1 cellular context compared by ENCODE assay signal in the genomic region with DNA sequence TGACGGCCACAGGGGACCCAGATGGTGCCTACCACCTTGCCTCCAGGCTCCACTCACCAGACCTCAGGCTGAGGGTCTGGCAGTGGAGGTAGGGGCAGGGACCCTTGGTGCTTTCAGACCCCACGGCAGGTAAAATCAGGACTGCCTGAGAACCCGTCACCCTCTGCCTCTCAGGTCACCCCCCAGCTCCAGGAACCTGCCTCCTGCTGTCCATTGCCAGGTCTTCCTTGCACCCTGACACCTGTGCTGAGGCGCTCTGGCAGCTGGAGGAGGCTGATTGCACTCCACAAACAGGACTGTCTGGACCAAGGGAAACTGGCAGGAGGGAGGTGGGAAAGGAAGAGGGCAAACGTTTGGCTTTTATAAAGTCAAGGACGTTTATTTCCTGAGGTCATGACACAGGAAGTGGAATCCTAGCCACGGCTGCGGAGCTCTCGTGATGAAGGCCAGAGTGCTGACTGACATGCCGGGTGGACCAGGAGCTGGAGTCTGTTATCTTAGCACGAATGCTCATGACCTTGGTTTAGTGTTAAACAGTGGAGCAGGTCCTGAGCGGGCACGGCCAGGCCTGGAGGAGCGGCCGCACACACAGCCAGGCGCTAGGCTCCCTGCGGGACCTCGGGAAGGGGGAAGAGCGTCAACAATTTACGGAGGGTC.
TF ChIP-seq lines count a peak whose summit lies in the region.

No MANE protein-coding gene starts in this region.

TF ChIP-seq in K562, 482 proteins besides CTCF, POLR2A, EP300 and RAD21:
- no peak for TF ChIP-seq BRD4 (IDR thresholded peaks at IDR 0.05)
- no peak for TF ChIP-seq MTF1 (CRISPR knock-in tag; IDR thresholded peaks at IDR 0.05; ENCODE audit: borderline replicate concordance)
- no peak for TF ChIP-seq SMARCA4 (IDR thresholded peaks at IDR 0.05)
- TF ChIP-seq ARNT (IDR thresholded peaks at IDR 0.05), result no peak
- TF ChIP-seq RBM22 (IDR thresholded peaks at IDR 0.05; ENCODE audit: low read depth, low read length, poor library complexity, severe bottlenecking), result peak; percentile 5
- TF ChIP-seq, protein P1, sequence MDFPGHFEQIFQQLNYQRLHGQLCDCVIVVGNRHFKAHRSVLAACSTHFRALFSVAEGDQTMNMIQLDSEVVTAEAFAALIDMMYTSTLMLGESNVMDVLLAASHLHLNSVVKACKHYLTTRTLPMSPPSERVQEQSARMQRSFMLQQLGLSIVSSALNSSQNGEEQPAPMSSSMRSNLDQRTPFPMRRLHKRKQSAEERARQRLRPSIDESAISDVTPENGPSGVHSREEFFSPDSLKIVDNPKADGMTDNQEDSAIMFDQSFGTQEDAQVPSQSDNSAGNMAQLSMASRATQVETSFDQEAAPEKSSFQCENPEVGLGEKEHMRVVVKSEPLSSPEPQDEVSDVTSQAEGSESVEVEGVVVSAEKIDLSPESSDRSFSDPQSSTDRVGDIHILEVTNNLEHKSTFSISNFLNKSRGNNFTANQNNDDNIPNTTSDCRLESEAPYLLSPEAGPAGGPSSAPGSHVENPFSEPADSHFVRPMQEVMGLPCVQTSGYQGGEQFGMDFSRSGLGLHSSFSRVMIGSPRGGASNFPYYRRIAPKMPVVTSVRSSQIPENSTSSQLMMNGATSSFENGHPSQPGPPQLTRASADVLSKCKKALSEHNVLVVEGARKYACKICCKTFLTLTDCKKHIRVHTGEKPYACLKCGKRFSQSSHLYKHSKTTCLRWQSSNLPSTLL (IDR thresholded peaks at IDR 0.05), result no peak
- no peak for TF ChIP-seq ZC3H11A (IDR thresholded peaks at IDR 0.05; ENCODE audit: low read depth, low read length)
- TF ChIP-seq, protein P2, sequence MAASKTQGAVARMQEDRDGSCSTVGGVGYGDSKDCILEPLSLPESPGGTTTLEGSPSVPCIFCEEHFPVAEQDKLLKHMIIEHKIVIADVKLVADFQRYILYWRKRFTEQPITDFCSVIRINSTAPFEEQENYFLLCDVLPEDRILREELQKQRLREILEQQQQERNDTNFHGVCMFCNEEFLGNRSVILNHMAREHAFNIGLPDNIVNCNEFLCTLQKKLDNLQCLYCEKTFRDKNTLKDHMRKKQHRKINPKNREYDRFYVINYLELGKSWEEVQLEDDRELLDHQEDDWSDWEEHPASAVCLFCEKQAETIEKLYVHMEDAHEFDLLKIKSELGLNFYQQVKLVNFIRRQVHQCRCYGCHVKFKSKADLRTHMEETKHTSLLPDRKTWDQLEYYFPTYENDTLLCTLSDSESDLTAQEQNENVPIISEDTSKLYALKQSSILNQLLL (CRISPR knock-in tag; IDR thresholded peaks at IDR 0.05; ENCODE audit: borderline replicate concordance), result no peak
- no peak for TF ChIP-seq CREB3L1 (IDR thresholded peaks at IDR 0.05; ENCODE audit: borderline replicate concordance, low read depth)
- TF ChIP-seq, protein P3, sequence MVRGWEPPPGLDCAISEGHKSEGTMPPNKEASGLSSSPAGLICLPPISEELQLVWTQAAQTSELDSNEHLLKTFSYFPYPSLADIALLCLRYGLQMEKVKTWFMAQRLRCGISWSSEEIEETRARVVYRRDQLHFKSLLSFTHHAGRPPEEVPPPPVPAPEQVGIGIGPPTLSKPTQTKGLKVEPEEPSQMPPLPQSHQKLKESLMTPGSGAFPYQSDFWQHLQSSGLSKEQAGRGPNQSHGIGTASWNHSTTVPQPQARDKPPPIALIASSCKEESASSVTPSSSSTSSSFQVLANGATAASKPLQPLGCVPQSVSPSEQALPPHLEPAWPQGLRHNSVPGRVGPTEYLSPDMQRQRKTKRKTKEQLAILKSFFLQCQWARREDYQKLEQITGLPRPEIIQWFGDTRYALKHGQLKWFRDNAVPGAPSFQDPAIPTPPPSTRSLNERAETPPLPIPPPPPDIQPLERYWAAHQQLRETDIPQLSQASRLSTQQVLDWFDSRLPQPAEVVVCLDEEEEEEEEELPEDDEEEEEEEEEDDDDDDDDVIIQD (CRISPR knock-in tag; IDR thresholded peaks at IDR 0.05), result no peak
- no peak for TF ChIP-seq RBM25 (IDR thresholded peaks at IDR 0.05; ENCODE audit: low read depth, low read length, severe bottlenecking)
- no peak for TF ChIP-seq MEF2A (IDR thresholded peaks at IDR 0.05; ENCODE audit: control insufficient read depth, low read depth, low read length)
- no peak for TF ChIP-seq MCM7 (IDR thresholded peaks at IDR 0.05)
- TF ChIP-seq ZNF76 (CRISPR knock-in tag; IDR thresholded peaks at IDR 0.05; ENCODE audit: borderline replicate concordance), result no peak
- no peak for TF ChIP-seq NFE2 (IDR thresholded peaks at IDR 0.05; ENCODE audit: low read depth)
- no peak for TF ChIP-seq RBBP5 (IDR thresholded peaks at IDR 0.05; ENCODE audit: borderline replicate concordance, insufficient read depth, low read length, poor library complexity, severe bottlenecking)
- peak; percentile 54; the same call in 1 of the 2 replicates for TF ChIP-seq POLR2G (IDR thresholded peaks at IDR 0.05; ENCODE audit: low read depth, low read length)
- no peak for TF ChIP-seq SMARCA5 (IDR thresholded peaks at IDR 0.05)
- no peak for TF ChIP-seq ARID3A (IDR thresholded peaks at IDR 0.05; ENCODE audit: borderline replicate concordance, low read depth, low read length)
- no peak for TF ChIP-seq NR2C2 (CRISPR knock-in tag; IDR thresholded peaks at IDR 0.05)
- 0 out of 2 replicates have a peak, but pooled peaks have one; percentile 30 for TF ChIP-seq NR2C2 (tag; IDR thresholded peaks at IDR 0.05)
- TF ChIP-seq, protein P4, sequence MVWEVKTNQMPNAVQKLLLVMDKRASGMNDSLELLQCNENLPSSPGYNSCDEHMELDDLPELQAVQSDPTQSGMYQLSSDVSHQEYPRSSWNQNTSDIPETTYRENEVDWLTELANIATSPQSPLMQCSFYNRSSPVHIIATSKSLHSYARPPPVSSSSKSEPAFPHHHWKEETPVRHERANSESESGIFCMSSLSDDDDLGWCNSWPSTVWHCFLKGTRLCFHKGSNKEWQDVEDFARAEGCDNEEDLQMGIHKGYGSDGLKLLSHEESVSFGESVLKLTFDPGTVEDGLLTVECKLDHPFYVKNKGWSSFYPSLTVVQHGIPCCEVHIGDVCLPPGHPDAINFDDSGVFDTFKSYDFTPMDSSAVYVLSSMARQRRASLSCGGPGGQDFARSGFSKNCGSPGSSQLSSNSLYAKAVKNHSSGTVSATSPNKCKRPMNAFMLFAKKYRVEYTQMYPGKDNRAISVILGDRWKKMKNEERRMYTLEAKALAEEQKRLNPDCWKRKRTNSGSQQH (CRISPR knock-in tag; IDR thresholded peaks at IDR 0.05), result no peak
- TF ChIP-seq, protein P5, sequence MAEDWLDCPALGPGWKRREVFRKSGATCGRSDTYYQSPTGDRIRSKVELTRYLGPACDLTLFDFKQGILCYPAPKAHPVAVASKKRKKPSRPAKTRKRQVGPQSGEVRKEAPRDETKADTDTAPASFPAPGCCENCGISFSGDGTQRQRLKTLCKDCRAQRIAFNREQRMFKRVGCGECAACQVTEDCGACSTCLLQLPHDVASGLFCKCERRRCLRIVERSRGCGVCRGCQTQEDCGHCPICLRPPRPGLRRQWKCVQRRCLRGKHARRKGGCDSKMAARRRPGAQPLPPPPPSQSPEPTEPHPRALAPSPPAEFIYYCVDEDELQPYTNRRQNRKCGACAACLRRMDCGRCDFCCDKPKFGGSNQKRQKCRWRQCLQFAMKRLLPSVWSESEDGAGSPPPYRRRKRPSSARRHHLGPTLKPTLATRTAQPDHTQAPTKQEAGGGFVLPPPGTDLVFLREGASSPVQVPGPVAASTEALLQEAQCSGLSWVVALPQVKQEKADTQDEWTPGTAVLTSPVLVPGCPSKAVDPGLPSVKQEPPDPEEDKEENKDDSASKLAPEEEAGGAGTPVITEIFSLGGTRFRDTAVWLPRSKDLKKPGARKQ (CRISPR knock-in tag; IDR thresholded peaks at IDR 0.05), result no peak
- no peak for TF ChIP-seq KLF10 (CRISPR knock-in tag; IDR thresholded peaks at IDR 0.05)
- TF ChIP-seq TFAP4 (CRISPR knock-in tag; IDR thresholded peaks at IDR 0.05; ENCODE audit: borderline replicate concordance), result no peak
- TF ChIP-seq U2AF2 (optimal IDR thresholded peaks at IDR 0.05; ENCODE audit: low read depth, low read length), result no peak
- TF ChIP-seq ASH1L (IDR thresholded peaks at IDR 0.05; ENCODE audit: borderline replicate concordance, low read depth, partially characterized antibody), result no peak
- peak; percentile 63 for TF ChIP-seq NR2C1 (IDR thresholded peaks at IDR 0.05)
- peak; percentile 73 for TF ChIP-seq NR2C1 (tag; IDR thresholded peaks at IDR 0.05)
TF ChIP-seq in K562: peak in this region for 4.
